Comparison of ENCODE assay signal across 11 cellular contexts in the genomic region with DNA sequence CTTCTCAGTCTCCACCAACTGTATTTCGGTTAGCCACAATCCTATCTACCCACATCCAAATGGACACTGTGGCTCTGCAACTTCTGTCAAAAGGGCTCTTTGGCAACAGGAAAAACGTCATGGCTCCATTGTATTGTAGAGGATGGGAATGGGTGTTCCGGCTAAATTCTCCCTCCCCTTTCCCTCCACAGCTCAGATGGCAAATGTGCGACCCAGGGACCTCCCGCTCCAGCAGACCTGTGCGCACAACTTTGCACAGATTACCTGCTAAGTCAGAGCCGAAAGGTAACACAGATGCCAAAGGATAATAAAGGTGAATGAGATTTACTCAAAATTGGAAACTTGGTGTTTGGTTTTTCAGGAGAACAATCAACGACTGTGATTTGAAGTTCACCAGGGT. TPM values are rescaled to one million over a fixed set of nuclear protein-coding genes. Genes with fewer than 3 reads are reported as not detected.
DNase-seq lines count a peak whose midpoint lies in the region; ATAC-seq and TF ChIP-seq lines count a peak whose summit lies in the region.
"Had no signal": no experiment of that assay in that cellular context is flagged by ENCODE, and none has a peak within 500 bp of the region (broad histone marks: within the 10 kb centered on the region; RNA-seq: fewer than 3 reads in every experiment).

No MANE protein-coding gene starts in this region.

- peaks cover 69% of the 10 kb centered on the region for H3K27me3 Mint-ChIP-seq in activated T-cell treated with anti-CD3 and anti-CD28 coated beads, Interleukin-2, amount 50 U/mL, for 4 hours (ENCODE audit: low read depth)
- H3K27me3 Mint-ChIP-seq in activated naive CD8-positive, alpha-beta T cell: peaks cover 57% of the 10 kb centered on the region

- ATAC-seq in activated T-cell treated with anti-CD3 and anti-CD28 coated beads, Interleukin-2, amount 50 U/mL, for 4 hours: no peak
- ATAC-seq in GM18870 (IDR thresholded peaks at IDR 0.05; ENCODE audit: unreplicated experiment): no peak
- ATAC-seq: activated CD4-positive, CD25-positive, alpha-beta regulatory T cell treated with anti-CD3 and anti-CD28 coated beads, Interleukin-2, amount 50 U/mL, for 24 hours had no signal

- TF ChIP-seq POLR2A in suprapubic skin (IDR thresholded peaks at IDR 0.05): no peak

- peaks cover 7% of the 10 kb centered on the region for H3K27me3 ChIP-seq in suprapubic skin
- H3K27me3 ChIP-seq: testis had no signal

- no peak overlapping the region for H3K27ac Mint-ChIP-seq in activated naive CD8-positive, alpha-beta T cell

- TF ChIP-seq EP300 in suprapubic skin (IDR thresholded peaks at IDR 0.05): no peak

- H3K4me3 Mint-ChIP-seq in activated T-cell treated with anti-CD3 and anti-CD28 coated beads, Interleukin-2, amount 50 U/mL, for 4 hours: peak overlapping the region; percentile 56
- H3K4me3 Mint-ChIP-seq in activated naive CD8-positive, alpha-beta T cell: peak overlapping the region; percentile 79

- no peaks in the 10 kb centered on the region for H3K36me3 Mint-ChIP-seq in activated T-cell treated with anti-CD3 and anti-CD28 coated beads, Interleukin-2, amount 50 U/mL, for 4 hours (ENCODE audit: insufficient read depth)
- H3K36me3 Mint-ChIP-seq in activated naive CD8-positive, alpha-beta T cell: no peaks in the 10 kb centered on the region

- no peak for TF ChIP-seq CTCF in suprapubic skin (IDR thresholded peaks at IDR 0.05)

- no peaks in the 10 kb centered on the region for H3K9me3 ChIP-seq in suprapubic skin
- H3K9me3 ChIP-seq: testis had no signal

- H3K4me1 Mint-ChIP-seq in activated T-cell treated with anti-CD3 and anti-CD28 coated beads, Interleukin-2, amount 50 U/mL, for 4 hours (ENCODE audit: low read depth): peaks cover 12% of the 10 kb centered on the region
- peaks cover 15% of the 10 kb centered on the region for H3K4me1 Mint-ChIP-seq in activated naive CD8-positive, alpha-beta T cell (ENCODE audit: low read depth)

- WGBS in suprapubic skin: 64% methylated on average over 8 of the region's 8 CpGs

- no peaks in the 10 kb centered on the region for H3K36me3 ChIP-seq in suprapubic skin

- peak overlapping the region; percentile 40 for H3K27ac ChIP-seq in suprapubic skin
- H3K27ac ChIP-seq: testis had no signal

- no peaks in the 10 kb centered on the region for H3K9me3 Mint-ChIP-seq in activated T-cell treated with anti-CD3 and anti-CD28 coated beads, Interleukin-2, amount 50 U/mL, for 4 hours
- H3K9me3 Mint-ChIP-seq in activated naive CD8-positive, alpha-beta T cell (ENCODE audit: low read depth): no peaks in the 10 kb centered on the region

- DNase-seq in activated T-cell treated with anti-CD3 and anti-CD28 coated beads, Interleukin-2, amount 50 U/mL, for 4 hours: no peak
- DNase-seq in activated T-cell treated with anti-CD3 and anti-CD28 coated beads, Interleukin-2, amount 50 U/mL, for 1 hour: no peak
- peak; percentile 33 for DNase-seq in left kidney (ENCODE audit: low read depth, low spot score)
- no peak for DNase-seq in suprapubic skin (ENCODE audit: low spot score in 2 of 2)
- no peak for DNase-seq in HCEC 1CT
- DNase-seq in NCI-H1417 treated with DMSO at 0.1 percent for 48 hours (lab: John Stamatoyannopoulos, UW): no peak
- DNase-seq: NCI-H187, testis had no signal

- peaks cover 15% of the 10 kb centered on the region for H3K4me1 ChIP-seq in suprapubic skin
- H3K4me1 ChIP-seq: testis had no signal

- peak overlapping the region; percentile 59 for H3K4me3 ChIP-seq in suprapubic skin

RNA-seq across cellular contexts. Expression of a gene that starts 0.9 kb away (rescaled TPM):
- under 1 TPM; 0.30 to 0.42 (median 0.38) TPM for total RNA-seq in activated T-cell treated with anti-CD3 and anti-CD28 coated beads, Interleukin-2, amount 50 U/mL, for 4 hours
- total RNA-seq in suprapubic skin: 1 to 10 TPM in 3 of 4 donors, under 1 TPM in 1; 0.95 to 1.6 (median 1.6) TPM
